In genomic region chr19:46133101-46133627, GRCh38 we compare ENCODE assay signal across 8 cellular contexts. TPM values are rescaled to one million over a fixed set of nuclear protein-coding genes. Genes with fewer than 3 reads are reported as not detected.
DNase-seq lines count a peak whose midpoint lies in the region; ATAC-seq and TF ChIP-seq lines count a peak whose summit lies in the region.

No MANE protein-coding gene starts in this region.

- TF ChIP-seq EP300 in gastroesophageal sphincter (IDR thresholded peaks at IDR 0.05) = no peak

- H3K4me1 ChIP-seq in gastroesophageal sphincter = peaks cover 0 to 18% (median 5%) of the 10 kb centered on the region in 3 donors

- ATAC-seq in gastroesophageal sphincter = no peak

- DNase-seq in AG20443 (ENCODE audit: low spot score) (peak; percentile 37), LHCN-M2 (ENCODE audit: low read depth) (peak; percentile 100), SW480 (ENCODE audit: low spot score) (peak; percentile 97), pulmonary artery endothelial cell (ENCODE audit: low read depth, low spot score) (peak; percentile 98)
- no peak for DNase-seq in stimulated activated naive CD4-positive, alpha-beta T cell treated with Interleukin-2 at 50 U/mL for 16 hours (lab: John Stamatoyannopoulos, UW)
- DNase-seq in stimulated activated CD4-positive, alpha-beta T cell treated with anti-CD3 and anti-CD28 coated beads, Interleukin-15, amount 100 ng/mL, for 24 hours = no peak
- no peak for DNase-seq in activated CD4-positive, CD25-positive, alpha-beta regulatory T cell (lab: John Stamatoyannopoulos, UW)

- H3K27me3 ChIP-seq in gastroesophageal sphincter = no peaks in the 10 kb centered on the region

- peak overlapping the region in 3 of 4 donors; percentile 60 to 83 (median 77) for H3K27ac ChIP-seq in gastroesophageal sphincter

- no peak for TF ChIP-seq CTCF in gastroesophageal sphincter (IDR thresholded peaks at IDR 0.05)

- no peaks in the 10 kb centered on the region for H3K9me3 ChIP-seq in gastroesophageal sphincter

- TF ChIP-seq POLR2A in gastroesophageal sphincter (IDR thresholded peaks at IDR 0.05) = no peak

- no peaks in the 10 kb centered on the region for H3K36me3 ChIP-seq in gastroesophageal sphincter

- no peak overlapping the region for H3K4me3 ChIP-seq in gastroesophageal sphincter

- 33 to 61% methylated on average over 3 of the region's 6 CpGs for WGBS in gastroesophageal sphincter (ENCODE audit: low coverage in 1 of 2), 2 donors

RNA-seq across cellular contexts. Expression of gene IGFL3, which starts 8.7 kb away (rescaled TPM):
- 0.40 TPM in 1 of 2 replicates, not detected in the other for total RNA-seq in LHCN-M2 (2014; rRNA removed)
- not detected for polyA plus RNA-seq in LHCN-M2 (2012)
- total RNA-seq in gastroesophageal sphincter = not detected
- not detected in 2 replicates for total RNA-seq in pulmonary artery endothelial cell

RNA-seq across cellular contexts. Expression of gene IGFL2, which starts 14.9 kb away (rescaled TPM):
- not detected in 2 replicates for total RNA-seq in LHCN-M2 (2014; rRNA removed)
- 0.07 TPM for polyA plus RNA-seq in LHCN-M2 (2012)
- not detected for total RNA-seq in gastroesophageal sphincter
- total RNA-seq in pulmonary artery endothelial cell = not detected in 2 replicates

Comparison
In these comparisons a context has a peak if more than half of its experiments do, and no peak if none do; other contexts are left out.
1. DNase-seq: peak in AG20443 (single experiment), LHCN-M2 (single experiment), SW480 (single experiment) and pulmonary artery endothelial cell (single experiment); none in stimulated activated naive CD4-positive, alpha-beta T cell treated with Interleukin-2 at 50 U/mL for 16 hours (single experiment), stimulated activated CD4-positive, alpha-beta T cell treated with anti-CD3 and anti-CD28 coated beads, Interleukin-15, amount 100 ng/mL, for 24 hours (single experiment) and activated CD4-positive, CD25-positive, alpha-beta regulatory T cell (0 of 4).